Comparison of ENCODE assay signal across 13 cellular contexts in genomic region chr1:187042538-187042937, GRCh38.
"Had no signal": no experiment of that assay in that cellular context is flagged by ENCODE, and none has a peak within 500 bp of the region (broad histone marks: within the 10 kb centered on the region; RNA-seq: fewer than 3 reads in every experiment).

No MANE protein-coding gene starts in this region.

- DNase-seq: activated CD4-positive, alpha-beta T cell treated with anti-CD3 and anti-CD28 coated beads for 1 hour; activated gamma-delta T cell; gastrocnemius medialis; head of caudate nucleus; left ventricle myocardium inferior; mammary epithelial cell; nephron progenitor cell; nucleus accumbens; stimulated activated CD8-positive, alpha-beta memory T cell treated with anti-CD3 and anti-CD28 coated beads, Interleukin-4, amount 100 ng/mL, for 48 hours; stimulated activated naive CD4-positive, alpha-beta T cell; WERI-Rb-1 had no signal

- ATAC-seq: gastrocnemius medialis had no signal

- H3K27ac ChIP-seq: ascending aorta, coronary artery, gastrocnemius medialis, left ventricle myocardium inferior, WERI-Rb-1 had no signal
